In genomic region chr15:69403611-69404010, GRCh38 we compare ENCODE assay signal across 14 cellular contexts. TPM values are rescaled to one million over a fixed set of nuclear protein-coding genes. Genes with fewer than 3 reads are reported as not detected.
A peak's percentile ranks its signal among the peaks of the same experiment; 100 is the strongest.
DNase-seq lines count a peak whose midpoint lies in the region; ATAC-seq and TF ChIP-seq lines count a peak whose summit lies in the region.
"Had no signal": no experiment of that assay in that cellular context is flagged by ENCODE, and none has a peak within 500 bp of the region (broad histone marks: within the 10 kb centered on the region; RNA-seq: fewer than 3 reads in every experiment).

No MANE protein-coding gene starts in this region.

- TF ChIP-seq CTCF in osteocyte (IDR thresholded peaks at IDR 0.05), result no peak
- TF ChIP-seq CTCF in GM10266 (IDR thresholded peaks at IDR 0.05; ENCODE audit: control insufficient read depth, insufficient read depth, low read depth, missing control alignments), result no peak

- H3K4me1 Mint-ChIP-seq in osteocyte (ENCODE audit: unreplicated experiment), result peaks cover 18% of the 10 kb centered on the region
- peaks cover 3% of the 10 kb centered on the region for H3K4me1 Mint-ChIP-seq in activated T-cell treated with anti-CD3 and anti-CD28 coated beads, Interleukin-2, amount 50 U/mL, for 4 hours (ENCODE audit: low read depth)

- no peaks in the 10 kb centered on the region for H3K27me3 Mint-ChIP-seq in osteocyte (ENCODE audit: unreplicated experiment)
- H3K27me3 Mint-ChIP-seq in activated T-cell treated with anti-CD3 and anti-CD28 coated beads, Interleukin-2, amount 50 U/mL, for 4 hours (ENCODE audit: low read depth), result peaks cover 9% of the 10 kb centered on the region

- no peak overlapping the region for H3K4me3 Mint-ChIP-seq in osteocyte (ENCODE audit: unreplicated experiment)
- no peak overlapping the region for H3K4me3 Mint-ChIP-seq in activated T-cell treated with anti-CD3 and anti-CD28 coated beads, Interleukin-2, amount 50 U/mL, for 4 hours
- H3K4me3 Mint-ChIP-seq: activated naive CD8-positive, alpha-beta T cell had no signal

- DNase-seq in EL, result peak; percentile 92
- peak; percentile 72 for DNase-seq in NCI-H524 treated with DMSO at 0.1 percent for 48 hours (lab: John Stamatoyannopoulos, UW)
- peak; percentile 86 for DNase-seq in dedifferentiated amniotic fluid mesenchymal stem cell (ENCODE audit: extremely low spot score)
- DNase-seq in osteocyte (ENCODE audit: extremely low spot score, unreplicated experiment), result no peak
- DNase-seq in activated T-cell treated with anti-CD3 and anti-CD28 coated beads, Interleukin-2, amount 50 U/mL, for 4 hours, result no peak
- no peak for DNase-seq in GM10266 (ENCODE audit: extremely low spot score)
- no peak for DNase-seq in DMS114 treated with DMSO at 0.1 percent for 48 hours (lab: John Stamatoyannopoulos, UW; ENCODE audit: unreplicated experiment)
- DNase-seq in nucleus accumbens (lab: John Stamatoyannopoulos, UW), result no peak
- DNase-seq: effector CD4-positive, alpha-beta T cell; mesendoderm; substantia nigra had no signal

- H3K9me3 Mint-ChIP-seq in osteocyte (ENCODE audit: unreplicated experiment), result no peaks in the 10 kb centered on the region
- H3K9me3 Mint-ChIP-seq in activated T-cell treated with anti-CD3 and anti-CD28 coated beads, Interleukin-2, amount 50 U/mL, for 4 hours, result no peaks in the 10 kb centered on the region

- no peaks in the 10 kb centered on the region for H3K36me3 Mint-ChIP-seq in osteocyte (ENCODE audit: unreplicated experiment)
- H3K36me3 Mint-ChIP-seq in activated T-cell treated with anti-CD3 and anti-CD28 coated beads, Interleukin-2, amount 50 U/mL, for 4 hours (ENCODE audit: insufficient read depth), result no peaks in the 10 kb centered on the region
- H3K36me3 Mint-ChIP-seq: activated naive CD8-positive, alpha-beta T cell had no signal

- no peak for ATAC-seq in activated T-cell treated with anti-CD3 and anti-CD28 coated beads, Interleukin-2, amount 50 U/mL, for 4 hours
- ATAC-seq: GM12878, Right ventricle myocardium inferior had no signal

- H3K27ac Mint-ChIP-seq in osteocyte (ENCODE audit: unreplicated experiment), result peak overlapping the region; percentile 59
- H3K27ac Mint-ChIP-seq: activated naive CD8-positive, alpha-beta T cell had no signal

RNA-seq across cellular contexts. Expression of gene KIF23, which starts 10.5 kb away (rescaled TPM):
- 12.4 and 14.0 TPM in 2 replicates for total RNA-seq in osteocyte
- 1 to 10 TPM; 3.4 to 3.7 (median 3.5) TPM for total RNA-seq in activated T-cell treated with anti-CD3 and anti-CD28 coated beads, Interleukin-2, amount 50 U/mL, for 4 hours

RNA-seq across cellular contexts. Expression of gene RPLP1, which starts 49.0 kb away (rescaled TPM):
- 1,498 and 1,580 TPM in 2 replicates for total RNA-seq in osteocyte
- total RNA-seq in activated T-cell treated with anti-CD3 and anti-CD28 coated beads, Interleukin-2, amount 50 U/mL, for 4 hours, result 1,000 to 10,000 TPM; 3,232 to 3,343 (median 3,252) TPM

Comparison
In these comparisons a context has a peak if more than half of its experiments do, and no peak if none do; other contexts are left out.
1. DNase-seq: peak in EL (single experiment), NCI-H524 treated with DMSO at 0.1 percent for 48 hours (single experiment) and dedifferentiated amniotic fluid mesenchymal stem cell (single experiment); none in osteocyte (single experiment), activated T-cell treated with anti-CD3 and anti-CD28 coated beads, Interleukin-2, amount 50 U/mL, for 4 hours (single experiment), GM10266 (single experiment), DMS114 treated with DMSO at 0.1 percent for 48 hours (single experiment) and nucleus accumbens (0 of 56).